14 cellular contexts compared by ENCODE assay signal in genomic region chr18:53534203-53534602, GRCh38.
DNase-seq lines count a peak whose midpoint lies in the region; ATAC-seq and TF ChIP-seq lines count a peak whose summit lies in the region.
"Had no signal": no experiment of that assay in that cellular context is flagged by ENCODE, and none has a peak within 500 bp of the region (broad histone marks: within the 10 kb centered on the region; RNA-seq: fewer than 3 reads in every experiment).

No MANE protein-coding gene starts in this region.

- DNase-seq in OCI-M1 (lab: John Stamatoyannopoulos, UW) = peak; percentile 34
- DNase-seq in dorsolateral prefrontal cortex = no peak
- peak; percentile 15 for DNase-seq in medulla oblongata (ENCODE audit: extremely low spot score)
- DNase-seq in HEK293T (ENCODE audit: extremely low spot score) = no peak
- DNase-seq in GM20000 (ENCODE audit: low spot score) = no peak
- DNase-seq in left ventricle myocardium inferior = no peak
- DNase-seq: ACHN; CD4-positive, CD25-positive, alpha-beta regulatory T cell; DMS53; GF-D8 had no signal

- ATAC-seq in HG03280 (IDR thresholded peaks at IDR 0.05; ENCODE audit: unreplicated experiment) = no peak
- ATAC-seq: HCT116 had no signal

- intact Hi-C loops in dorsolateral prefrontal cortex (cut with DNase I) (loop anchor here in 1 of 2 donors (2.0 kb wide), 1 partner anchor 121 kb away; no protein-coding TSS in a partner anchor), left ventricle myocardium inferior (cut with micrococcal nuclease) (no loop called here)

- TF ChIP-seq CTCF in dorsolateral prefrontal cortex (IDR thresholded peaks at IDR 0.05 in 54 of 56, conservative IDR thresholded peaks at IDR 0.05 in 2 of 56; ENCODE audit: low read depth in 1 of 56, partially characterized antibody in 56 of 56) (no peak), GM20000 (IDR thresholded peaks at IDR 0.05; ENCODE audit: extremely low read depth, missing control alignments) (no peak), left ventricle myocardium inferior (IDR thresholded peaks at IDR 0.05; ENCODE audit: borderline replicate concordance) (no peak)

- H3K27me3 ChIP-seq in dorsolateral prefrontal cortex (no peaks in the 10 kb centered on the region), left ventricle myocardium inferior (ENCODE audit: low read depth) (no peaks in the 10 kb centered on the region)
- H3K27me3 ChIP-seq: BLaER1 treated with 17β-estradiol and CSF1 and Interleukin-3, amounts not matched to agents 10 nM and 100 nM had no signal

- POLR2A ChIA-PET in HEK293T (lab: Yijun Ruan, JAX) = no interaction called here

- H3K27ac ChIP-seq in dorsolateral prefrontal cortex (peak overlapping the region in 56 of 59 donors; percentile 16 to 93 (median 82)), left ventricle myocardium inferior (replicated peaks) (no peak overlapping the region)
- H3K27ac ChIP-seq: BLaER1 treated with 17β-estradiol and CSF1 and Interleukin-3, amounts not matched to agents 10 nM and 100 nM; GM23248 had no signal

- no peaks in the 10 kb centered on the region for H3K36me3 ChIP-seq in left ventricle myocardium inferior
- H3K36me3 ChIP-seq: BLaER1 treated with 17β-estradiol and CSF1 and Interleukin-3, amounts not matched to agents 10 nM and 100 nM had no signal

- H3K4me3 ChIP-seq in dorsolateral prefrontal cortex (no peak overlapping the region), left ventricle myocardium inferior (no peak overlapping the region)
- H3K4me3 ChIP-seq: BLaER1 treated with 17β-estradiol and CSF1 and Interleukin-3, amounts not matched to agents 10 nM and 100 nM; GM23248 had no signal

- H3K4me1 ChIP-seq in left ventricle myocardium inferior = peaks cover 5% of the 10 kb centered on the region
- H3K4me1 ChIP-seq: BLaER1 treated with 17β-estradiol and CSF1 and Interleukin-3, amounts not matched to agents 10 nM and 100 nM had no signal

- no peaks in the 10 kb centered on the region for H3K9me3 ChIP-seq in left ventricle myocardium inferior (replicated peaks)
- H3K9me3 ChIP-seq: BLaER1 treated with 17β-estradiol and CSF1 and Interleukin-3, amounts not matched to agents 10 nM and 100 nM had no signal

- CTCF ChIA-PET in HEK293T (lab: Yijun Ruan, JAX) = no interaction called here

TF ChIP-seq in HEK293T, 16 proteins besides CTCF, POLR2A, EP300 and RAD21:
- TF ChIP-seq NFRKB (IDR thresholded peaks at IDR 0.05) = no peak
- no peak for TF ChIP-seq HDGF (IDR thresholded peaks at IDR 0.05; ENCODE audit: borderline replicate concordance)
- no peak for TF ChIP-seq PKNOX1 (IDR thresholded peaks at IDR 0.05)
- no peak for TF ChIP-seq FOXA1 (IDR thresholded peaks at IDR 0.05)
- TF ChIP-seq ARNT (IDR thresholded peaks at IDR 0.05) = no peak
- TF ChIP-seq FOXK2 (IDR thresholded peaks at IDR 0.05) = no peak
- TF ChIP-seq L3MBTL2 (conservative IDR thresholded peaks at IDR 0.05) = no peak
- TF ChIP-seq CTBP1 (IDR thresholded peaks at IDR 0.05; ENCODE audit: borderline replicate concordance) = no peak
- TF ChIP-seq BHLHE40 (IDR thresholded peaks at IDR 0.05; ENCODE audit: borderline replicate concordance) = no peak
- TF ChIP-seq SUZ12 (IDR thresholded peaks at IDR 0.05) = no peak
- no peak for TF ChIP-seq LEF1 (IDR thresholded peaks at IDR 0.05; ENCODE audit: borderline replicate concordance)
- no peak for TF ChIP-seq SP1 (IDR thresholded peaks at IDR 0.05)

Comparison
In these comparisons a context has a peak if more than half of its experiments do, and no peak if none do; other contexts are left out.
1. DNase-seq: peak in OCI-M1 (single experiment) and medulla oblongata (single experiment); none in dorsolateral prefrontal cortex (0 of 10), HEK293T (single experiment), GM20000 (single experiment) and left ventricle myocardium inferior (single experiment).